Comparison of ENCODE assay signal across 18 cellular contexts in the genomic region with DNA sequence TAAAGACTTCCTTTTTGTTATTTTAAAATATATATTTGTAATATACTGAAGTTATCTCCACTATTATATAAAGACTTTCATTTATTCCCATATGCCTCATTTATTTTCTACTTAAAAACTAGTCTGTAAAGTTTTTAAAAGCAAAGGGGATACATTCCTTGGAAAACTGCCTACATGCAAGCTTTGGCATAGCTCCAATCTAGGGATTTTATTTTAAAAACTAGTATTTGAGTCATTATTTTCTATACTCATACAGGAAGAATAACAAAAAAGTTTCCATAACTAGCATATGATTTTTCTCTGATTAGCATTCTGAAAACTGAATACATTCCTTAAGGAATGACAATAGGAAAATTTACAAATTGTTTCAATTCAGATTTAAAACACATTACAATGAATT.
DNase-seq lines count a peak whose midpoint lies in the region; ATAC-seq and TF ChIP-seq lines count a peak whose summit lies in the region.
"Had no signal": no experiment of that assay in that cellular context is flagged by ENCODE, and none has a peak within 500 bp of the region (broad histone marks: within the 10 kb centered on the region; RNA-seq: fewer than 3 reads in every experiment).

No MANE protein-coding gene starts in this region.

- no peak overlapping the region for H3K4me3 Mint-ChIP-seq in osteocyte (ENCODE audit: unreplicated experiment)
- H3K4me3 Mint-ChIP-seq: CD4-positive, alpha-beta memory T cell; GM23338 had no signal

- H3K27me3 ChIP-seq in brain microvascular endothelial cell (replicated peaks): no peaks in the 10 kb centered on the region

- H3K27ac ChIP-seq in brain microvascular endothelial cell: no peak overlapping the region
- H3K27ac ChIP-seq: PC-9 had no signal

- no peaks in the 10 kb centered on the region for H3K36me3 ChIP-seq in brain microvascular endothelial cell (replicated peaks)

- peak; percentile 11 for DNase-seq in EL
- DNase-seq in brain microvascular endothelial cell: peak; percentile 23
- peak; percentile 58 for DNase-seq in fibroblast of pulmonary artery (ENCODE audit: low read depth)
- DNase-seq in osteocyte (ENCODE audit: extremely low spot score, unreplicated experiment): no peak
- DNase-seq in NOMO-1 (lab: John Stamatoyannopoulos, UW; ENCODE audit: unreplicated experiment in 2 of 2): no peak
- no peak for DNase-seq in NCI-H1417 treated with DMSO at 0.1 percent for 48 hours (lab: John Stamatoyannopoulos, UW)
- no peak for DNase-seq in posterior vena cava (ENCODE audit: low spot score)
- DNase-seq: 8988T; Calu3; CD4-positive, alpha-beta memory T cell; DMS53; KBM-7; NCI-H510A treated with DMSO at 0.1 percent for 48 hours; NCI-H82; PC-9 had no signal

- ATAC-seq in GM18520 (IDR thresholded peaks at IDR 0.05; ENCODE audit: unreplicated experiment): no peak
- ATAC-seq: HCT116 had no signal

- intact Hi-C loops in posterior vena cava (cut with DNase I): no loop called here

- no peak overlapping the region for H3K4me3 ChIP-seq in brain microvascular endothelial cell (ENCODE audit: low read depth, low read length)
- H3K4me3 ChIP-seq in fibroblast of pulmonary artery (replicated peaks; ENCODE audit: low read depth, low read length): no peak overlapping the region
- H3K4me3 ChIP-seq: GM23338, PC-9 had no signal

- in situ Hi-C loops in brain microvascular endothelial cell (cut with HindIII; ENCODE audit: low pct_ligation_motif_present, low sequenced_read_pairs): no loop called here

- peak overlapping the region; percentile 73 for H3K27ac Mint-ChIP-seq in osteocyte (ENCODE audit: unreplicated experiment)
- H3K27ac Mint-ChIP-seq: CD4-positive, alpha-beta memory T cell had no signal

- peaks cover 7% of the 10 kb centered on the region for H3K9me3 Mint-ChIP-seq in osteocyte (ENCODE audit: unreplicated experiment)
- H3K9me3 Mint-ChIP-seq: GM23338 had no signal

- no peaks in the 10 kb centered on the region for H3K27me3 Mint-ChIP-seq in osteocyte (ENCODE audit: unreplicated experiment)
- H3K27me3 Mint-ChIP-seq: CD4-positive, alpha-beta memory T cell had no signal

- no peaks in the 10 kb centered on the region for H3K36me3 Mint-ChIP-seq in osteocyte (ENCODE audit: unreplicated experiment)
- H3K36me3 Mint-ChIP-seq: CD4-positive, alpha-beta memory T cell had no signal

- H3K4me1 Mint-ChIP-seq in osteocyte (ENCODE audit: unreplicated experiment): peaks cover 44% of the 10 kb centered on the region
- H3K4me1 Mint-ChIP-seq: CD4-positive, alpha-beta memory T cell had no signal

- TF ChIP-seq CTCF in brain microvascular endothelial cell (IDR thresholded peaks at IDR 0.05; ENCODE audit: low read depth, low read length, missing control alignments) (no peak), fibroblast of pulmonary artery (IDR thresholded peaks at IDR 0.05; ENCODE audit: low read length, missing control alignments) (no peak), osteocyte (IDR thresholded peaks at IDR 0.05) (no peak)

Comparison
In these comparisons a context has a peak if more than half of its experiments do, and no peak if none do; other contexts are left out.
1. DNase-seq: peak in EL (single experiment), brain microvascular endothelial cell (single experiment) and fibroblast of pulmonary artery (single experiment); none in osteocyte (single experiment), NOMO-1 (0 of 2), NCI-H1417 treated with DMSO at 0.1 percent for 48 hours (single experiment) and posterior vena cava (single experiment).